23 cellular contexts compared by ENCODE assay signal in genomic region chr4:187271848-187272247, GRCh38.
DNase-seq lines count a peak whose midpoint lies in the region; ATAC-seq, FAIRE-seq and TF ChIP-seq lines count a peak whose summit lies in the region.
"Had no signal": no experiment of that assay in that cellular context is flagged by ENCODE, and none has a peak within 500 bp of the region (broad histone marks: within the 10 kb centered on the region; RNA-seq: fewer than 3 reads in every experiment).

No MANE protein-coding gene starts in this region.

- H3K23ac ChIP-seq in mesenchymal stem cell (ENCODE audit: low read length in 2 of 2) = no peak overlapping the region

- H3K9me1 ChIP-seq in K562 (ENCODE audit: control insufficient read depth, insufficient read depth, low read length) = no peaks in the 10 kb centered on the region

- TF ChIP-seq EP300 in K562 (IDR thresholded peaks at IDR 0.05; ENCODE audit: low read length) = no peak

- no peaks in the 10 kb centered on the region for H3K27me3 ChIP-seq in K562 (ENCODE audit: control insufficient read depth in 2 of 2, insufficient read depth in 2 of 2, low read length in 2 of 2)
- no peaks in the 10 kb centered on the region for H3K27me3 ChIP-seq in mesenchymal stem cell (ENCODE audit: control insufficient read depth in 1 of 2, insufficient read depth in 1 of 2, low read length in 2 of 2)
- H3K27me3 ChIP-seq in upper lobe of right lung = no peaks in the 10 kb centered on the region
- H3K27me3 ChIP-seq: BE2C; BLaER1 treated with 17β-estradiol and CSF1 and Interleukin-3, amounts not matched to agents 10 nM and 100 nM had no signal

- in situ Hi-C loops in K562 (cut with MboI) = no loop called here

- H3K4me3 ChIP-seq in K562 (no peak overlapping the region), mesenchymal stem cell (ENCODE audit: insufficient read depth in 1 of 2, low read depth in 1 of 2, low read length in 2 of 2) (no peak overlapping the region), upper lobe of right lung (no peak overlapping the region)
- H3K4me3 ChIP-seq: A549; BLaER1 treated with 17β-estradiol and CSF1 and Interleukin-3, amounts not matched to agents 10 nM and 100 nM had no signal

- no peak overlapping the region for H3K9ac ChIP-seq in K562 (ENCODE audit: insufficient read depth in 1 of 2, low read depth in 2 of 2, low read length in 2 of 2)
- H3K9ac ChIP-seq in mesenchymal stem cell (ENCODE audit: low read length) = no peak overlapping the region
- H3K9ac ChIP-seq: BLaER1 treated with 17β-estradiol and CSF1 and Interleukin-3, amounts not matched to agents 10 nM and 100 nM had no signal

- no peaks in the 10 kb centered on the region for H4K20me1 ChIP-seq in K562 (replicated peaks; ENCODE audit: control insufficient read depth, insufficient read depth, low read length)
- H4K20me1 ChIP-seq: BLaER1 treated with 17β-estradiol and CSF1 and Interleukin-3, amounts not matched to agents 10 nM and 100 nM had no signal

- no peak overlapping the region for H2BK5ac ChIP-seq in mesenchymal stem cell (ENCODE audit: low read depth, low read length, poor library complexity, severe bottlenecking)

- CTCF ChIA-PET in K562 (lab: Yijun Ruan, JAX; ENCODE audit: low intra/inter-chr PET ratio) = no interaction called here

- H4K91ac ChIP-seq in mesenchymal stem cell (ENCODE audit: low read length) = peak overlapping the region; percentile 73

- H3K27ac ChIP-seq in K562 (ENCODE audit: extremely low read depth, low read depth, low read length) (no peak overlapping the region), mesenchymal stem cell (ENCODE audit: low read length, poor library complexity, severe bottlenecking) (no peak overlapping the region), upper lobe of right lung (no peak overlapping the region)
- H3K27ac ChIP-seq: A549; BLaER1 treated with 17β-estradiol and CSF1 and Interleukin-3, amounts not matched to agents 10 nM and 100 nM had no signal

- no peak for TF ChIP-seq RAD21 in K562 (CRISPR knock-in tag; conservative IDR thresholded peaks at IDR 0.05 in 1 of 2, IDR thresholded peaks at IDR 0.05 in 1 of 2)

- peak overlapping the region; percentile 8 for H2BK15ac ChIP-seq in mesenchymal stem cell (ENCODE audit: low read depth, poor library complexity, severe bottlenecking)

- H2AFZ ChIP-seq in K562 (ENCODE audit: low read depth, low read length) = no peak overlapping the region
- no peak overlapping the region for H2AFZ ChIP-seq in mesenchymal stem cell (ENCODE audit: low read depth, low read length)

- no peaks in the 10 kb centered on the region for H3K4me1 ChIP-seq in K562 (replicated peaks in 1 of 2; ENCODE audit: control insufficient read depth in 2 of 2, insufficient read depth in 2 of 2, low read length in 2 of 2)
- H3K4me1 ChIP-seq in mesenchymal stem cell (ENCODE audit: control insufficient read depth, insufficient read depth, low read depth, low read length) = no peaks in the 10 kb centered on the region
- H3K4me1 ChIP-seq in upper lobe of right lung = no peaks in the 10 kb centered on the region
- H3K4me1 ChIP-seq: A549; BE2C; BLaER1 treated with 17β-estradiol and CSF1 and Interleukin-3, amounts not matched to agents 10 nM and 100 nM had no signal

- WGBS in K562 (ENCODE audit: insufficient coverage, low coverage, missing lambda C conversion rate) = 0% methylated on average over 2 of the region's 2 CpGs
- WGBS in mesenchymal stem cell = 92% methylated on average over 2 of the region's 2 CpGs

- no peak overlapping the region for H4K8ac ChIP-seq in mesenchymal stem cell (ENCODE audit: low read length)

- peak overlapping the region in 1 of 2 experiments; percentile 26 for H3K4ac ChIP-seq in mesenchymal stem cell (ENCODE audit: low read depth in 1 of 2, low read length in 2 of 2)

- peak overlapping the region in 1 of 2 experiments; percentile 93 for H2BK12ac ChIP-seq in mesenchymal stem cell (ENCODE audit: low read length in 2 of 2)

- H3K79me2 ChIP-seq in K562 (ENCODE audit: control insufficient read depth, insufficient read depth, low read length) = no peaks in the 10 kb centered on the region

- TF ChIP-seq CTCF in K562 (IDR thresholded peaks at IDR 0.05 in 2 of 3, conservative IDR thresholded peaks at IDR 0.05 in 1 of 3; ENCODE audit: insufficient read depth in 2 of 3, low read depth in 1 of 3, low read length in 3 of 3) (no peak), upper lobe of right lung (IDR thresholded peaks at IDR 0.05) (no peak)

- POLR2A ChIA-PET in K562 (lab: Yijun Ruan, JAX) = no interaction called here

- DNase-seq in HTR-8/SVneo (ENCODE audit: insufficient read length, low spot score) (no peak), K562 (ENCODE audit: extremely low read depth in 1 of 4, low spot score in 3 of 4) (no peak), mesenchymal stem cell (no peak), upper lobe of right lung (no peak), T-helper 2 cell (no peak), HK-2 (ENCODE audit: unreplicated experiment) (no peak)
- DNase-seq: 8988T; ACHN; AML-193; BE2C; CD4-positive, alpha-beta T cell; CD8-positive, alpha-beta memory T cell; DMS53; DMS79 treated with DMSO at 0.1 percent for 48 hours; GF-D8; GOT3; H7; HCEC 1CT had no signal

- peak overlapping the region in 1 of 2 experiments; percentile 80 for H3K18ac ChIP-seq in mesenchymal stem cell (ENCODE audit: low read depth in 1 of 2, low read length in 2 of 2)

- no peaks in the 10 kb centered on the region for H3K36me3 ChIP-seq in K562 (ENCODE audit: control insufficient read depth, insufficient read depth, low read length)
- H3K36me3 ChIP-seq in mesenchymal stem cell (ENCODE audit: control insufficient read depth in 1 of 2, insufficient read depth in 2 of 2, low read depth in 1 of 2, low read length in 2 of 2) = no peaks in the 10 kb centered on the region
- no peaks in the 10 kb centered on the region for H3K36me3 ChIP-seq in upper lobe of right lung
- H3K36me3 ChIP-seq: BE2C; BLaER1 treated with 17β-estradiol and CSF1 and Interleukin-3, amounts not matched to agents 10 nM and 100 nM had no signal

- no peak overlapping the region for H2AK5ac ChIP-seq in mesenchymal stem cell (ENCODE audit: low read length, severe bottlenecking)

- no peak overlapping the region for H2BK120ac ChIP-seq in mesenchymal stem cell (ENCODE audit: low read depth, low read length)

- peak overlapping the region in 1 of 2 experiments; percentile 44 for H3K14ac ChIP-seq in mesenchymal stem cell (ENCODE audit: low read length in 2 of 2)

- FAIRE-seq in HTR-8/SVneo (lab: Jason Lieb, UNC) = peak; percentile 90
- FAIRE-seq in K562 (lab: Jason Lieb, UNC) = no peak
- FAIRE-seq: A549, GM19239 had no signal

- ATAC-seq in K562 = no peak
- ATAC-seq in upper lobe of right lung = peak; percentile 20
- no peak for ATAC-seq in GM19463 (IDR thresholded peaks at IDR 0.05; ENCODE audit: unreplicated experiment)
- no peak for ATAC-seq in GM19395 (IDR thresholded peaks at IDR 0.05; ENCODE audit: unreplicated experiment)
- ATAC-seq: A549 had no signal

- H3K4me2 ChIP-seq in K562 (ENCODE audit: insufficient read depth, low read length) (no peak overlapping the region), mesenchymal stem cell (ENCODE audit: low read length, poor library complexity, severe bottlenecking) (no peak overlapping the region)
- H3K4me2 ChIP-seq: A549; BLaER1 treated with 17β-estradiol and CSF1 and Interleukin-3, amounts not matched to agents 10 nM and 100 nM had no signal

- BruUV-seq in K562 (replicated peaks; lab: Mats Ljungman, UMichigan) = no TSS peak

- no peaks in the 10 kb centered on the region for H3K79me1 ChIP-seq in mesenchymal stem cell (replicated peaks; ENCODE audit: low read length, poor library complexity, severe bottlenecking)

- no peaks in the 10 kb centered on the region for H3K9me3 ChIP-seq in K562 (replicated peaks; ENCODE audit: control insufficient read depth, insufficient read depth, low read depth, low read length)
- no peaks in the 10 kb centered on the region for H3K9me3 ChIP-seq in mesenchymal stem cell (ENCODE audit: control insufficient read depth, low read length)
- H3K9me3 ChIP-seq in upper lobe of right lung = no peaks in the 10 kb centered on the region
- H3K9me3 ChIP-seq: A549; BE2C; BLaER1 treated with 17β-estradiol and CSF1 and Interleukin-3, amounts not matched to agents 10 nM and 100 nM had no signal

- TF ChIP-seq POLR2A in K562 (conservative IDR thresholded peaks at IDR 0.05) = no peak

- intact Hi-C loops in K562 (cut with micrococcal nuclease) = no loop called here
- intact Hi-C loops in upper lobe of right lung (cut with DNase I) = no loop called here

TF ChIP-seq in K562, 482 proteins besides CTCF, POLR2A, EP300 and RAD21:
- TF ChIP-seq KLF1 (tag; IDR thresholded peaks at IDR 0.05) = no peak
- no peak for TF ChIP-seq POLR2H (tag; IDR thresholded peaks at IDR 0.05; ENCODE audit: low read depth)
- TF ChIP-seq ZNF408 (CRISPR knock-in tag; IDR thresholded peaks at IDR 0.05; ENCODE audit: low read depth) = no peak
- no peak for TF ChIP-seq MAFK (IDR thresholded peaks at IDR 0.05; ENCODE audit: low read length)
- peak; percentile 23; the same call in 1 of the 2 replicates for TF ChIP-seq EGR1 (conservative IDR thresholded peaks at IDR 0.05)
